In genomic region chr22:35541254-35541748, GRCh38 we compare ENCODE assay signal across 9 cellular contexts. TPM values are rescaled to one million over a fixed set of nuclear protein-coding genes. Genes with fewer than 3 reads are reported as not detected.
DNase-seq lines count a peak whose midpoint lies in the region; ATAC-seq and TF ChIP-seq lines count a peak whose summit lies in the region.
"Had no signal": no experiment of that assay in that cellular context is flagged by ENCODE, and none has a peak within 500 bp of the region (broad histone marks: within the 10 kb centered on the region; RNA-seq: fewer than 3 reads in every experiment).

No MANE protein-coding gene starts in this region.

- H3K27me3 ChIP-seq in heart right ventricle (peaks cover 0 to 57% (median 23%) of the 10 kb centered on the region in 7 donors), ectodermal cell (ENCODE audit: control insufficient read depth, insufficient read depth, low read length, poor library complexity, severe bottlenecking) (peaks cover 70% of the 10 kb centered on the region), mucosa of stomach (ENCODE audit: control insufficient read depth, insufficient read depth, low read length) (peaks cover 44% of the 10 kb centered on the region)

- H3K27ac ChIP-seq in heart right ventricle (peak overlapping the region in 8 of 10 donors; percentile 29 to 76 (median 56)), ectodermal cell (ENCODE audit: insufficient read depth, low read depth, low read length, poor library complexity, severe bottlenecking) (no peak overlapping the region)

- peak overlapping the region; percentile 50 for H3K9ac ChIP-seq in mucosa of stomach (ENCODE audit: low read length)

- peaks cover 5 to 39% (median 23%) of the 10 kb centered on the region in 9 donors for H3K4me1 ChIP-seq in heart right ventricle
- peaks cover 6% of the 10 kb centered on the region for H3K4me1 ChIP-seq in ectodermal cell (ENCODE audit: control insufficient read depth, insufficient read depth, low read length)
- peaks cover 9% of the 10 kb centered on the region for H3K4me1 ChIP-seq in mucosa of stomach (ENCODE audit: control insufficient read depth, insufficient read depth, low read length)

- no peak for DNase-seq in heart right ventricle
- DNase-seq in Right ventricle myocardium superior = no peak
- DNase-seq in T-helper 9 cell = no peak
- no peak for DNase-seq in HCEC 1CT

- peak overlapping the region; percentile 46 to 66 (median 59) for H3K4me3 ChIP-seq in heart right ventricle
- peak overlapping the region; percentile 31 for H3K4me3 ChIP-seq in ectodermal cell (ENCODE audit: insufficient read depth, low read depth, low read length)
- H3K4me3 ChIP-seq in mucosa of stomach (ENCODE audit: low read length) = no peak overlapping the region

- ATAC-seq in heart right ventricle (peak in 1 of 8 donors; percentile 2), Right ventricle myocardium superior (ENCODE audit: poor library complexity) (no peak), HG02571 (IDR thresholded peaks at IDR 0.05; ENCODE audit: unreplicated experiment) (no peak), HG03025 (IDR thresholded peaks at IDR 0.05; ENCODE audit: low FRiP score, unreplicated experiment) (no peak)

- no peak for TF ChIP-seq CTCF in heart right ventricle (IDR thresholded peaks at IDR 0.05)

- H3K36me3 ChIP-seq in heart right ventricle (no peaks in the 10 kb centered on the region), ectodermal cell (ENCODE audit: control insufficient read depth, insufficient read depth, low read length) (no peaks in the 10 kb centered on the region), mucosa of stomach (ENCODE audit: control insufficient read depth, insufficient read depth, low read length) (no peaks in the 10 kb centered on the region)

- H3K9me3 ChIP-seq in heart right ventricle (no peaks in the 10 kb centered on the region), ectodermal cell (ENCODE audit: control insufficient read depth, low read length) (no peaks in the 10 kb centered on the region), mucosa of stomach (ENCODE audit: control insufficient read depth, low read length) (no peaks in the 10 kb centered on the region)

- intact Hi-C loops in heart right ventricle (cut with DNase I) = no loop called here
- intact Hi-C loops in Right ventricle myocardium superior (cut with DNase I) = no loop called here

- WGBS in heart right ventricle, 2 donors = 11 to 12% methylated on average over 28 of the region's 28 CpGs
- 5 to 6% methylated on average over 28 of the region's 28 CpGs for WGBS in ectodermal cell, 2 experiments

RNA-seq across cellular contexts. Expression of gene RASD2, which starts 0.7 kb away (rescaled TPM):
- total RNA-seq in heart right ventricle (1 to 10 TPM; 1.4 to 9.9 (median 3.6) TPM), Right ventricle myocardium superior (9.4 TPM)
- polyA plus RNA-seq in heart right ventricle = 1 to 10 TPM; 3.1 to 5.1 TPM
- not detected for polyA plus RNA-seq in ectodermal cell (2013, experiment 1 of 4)
- not detected for polyA plus RNA-seq in ectodermal cell (2013, experiment 2 of 4)
- 0.32 TPM for polyA plus RNA-seq in ectodermal cell (2013, experiment 3 of 4)
- polyA plus RNA-seq in ectodermal cell (2013, experiment 4 of 4) = 0.49 TPM
- total RNA-seq: lung microvascular endothelial cell had no signal
